In genomic region chr9:133029994-133030316, GRCh38 we compare ENCODE assay signal across 8 cellular contexts. TPM values are rescaled to one million over a fixed set of nuclear protein-coding genes. Genes with fewer than 3 reads are reported as not detected.
A peak's percentile ranks its signal among the peaks of the same experiment; 100 is the strongest.
DNase-seq lines count a peak whose midpoint lies in the region; ATAC-seq, FAIRE-seq and TF ChIP-seq lines count a peak whose summit lies in the region.

No MANE protein-coding gene starts in this region.

- peaks cover 31% of the 10 kb centered on the region for H4K20me1 ChIP-seq in astrocyte (ENCODE audit: insufficient read depth, low read length)

- peaks cover 53% of the 10 kb centered on the region for H3K79me2 ChIP-seq in astrocyte (ENCODE audit: insufficient read depth, low read length)

- WGBS in right lobe of liver (ENCODE audit: insufficient coverage, low coverage, low lambda C conversion rate, missing lambda C conversion rate): 0% methylated on average over 3 of the region's 28 CpGs
- WGBS in urinary bladder: under 1% methylated on average over 28 of the region's 28 CpGs

- H3K4me3 ChIP-seq in CD8-positive, alpha-beta memory T cell (ENCODE audit: low read length): peak overlapping the region; percentile 72
- H3K4me3 ChIP-seq in astrocyte (ENCODE audit: insufficient read depth, low read depth, low read length) (peak overlapping the region; percentile 87), right lobe of liver (peak overlapping the region; percentile 83 to 97 (median 97)), urinary bladder (ENCODE audit: low read depth, low read length) (peak overlapping the region; percentile 81)

- POLR2A ChIA-PET in CD8-positive, alpha-beta memory T cell (lab: Charles Lee): interaction anchor here (0.6 to 2.0 kb wide), 10 partner anchors 11 to 796 kb away, joined by 3 to 20 read pairs (median 6); partner anchors contain the start of genes DDX31 and TSC1

- H3K27ac Mint-ChIP-seq in CD8-positive, alpha-beta memory T cell: peak overlapping the region; percentile 95 to 100 (median 97)
- peak overlapping the region; percentile 99 for H3K27ac Mint-ChIP-seq in astrocyte (ENCODE audit: unreplicated experiment)

- TF ChIP-seq CTCF in astrocyte (IDR thresholded peaks at IDR 0.05; ENCODE audit: insufficient read depth, low read depth, low read length): no peak
- no peak for TF ChIP-seq CTCF in right lobe of liver (IDR thresholded peaks at IDR 0.05)

- H3K36me3 ChIP-seq in CD8-positive, alpha-beta memory T cell (ENCODE audit: insufficient read depth, low read length): no peaks in the 10 kb centered on the region
- no peaks in the 10 kb centered on the region for H3K36me3 ChIP-seq in astrocyte (ENCODE audit: insufficient read depth, low read length)
- H3K36me3 ChIP-seq in right lobe of liver: no peaks in the 10 kb centered on the region
- H3K36me3 ChIP-seq in urinary bladder (ENCODE audit: insufficient read depth): no peaks in the 10 kb centered on the region

- peaks cover 26% of the 10 kb centered on the region for H3K4me1 ChIP-seq in CD8-positive, alpha-beta memory T cell (ENCODE audit: insufficient read depth, low read length)
- H3K4me1 ChIP-seq in astrocyte (ENCODE audit: insufficient read depth, low read length) (peaks cover 6% of the 10 kb centered on the region), right lobe of liver (peaks cover 0 to 13% (median 5%) of the 10 kb centered on the region in 4 donors), urinary bladder (ENCODE audit: insufficient read depth) (peaks cover 4% of the 10 kb centered on the region)

- H3K4me2 ChIP-seq in astrocyte (ENCODE audit: low read length): peak overlapping the region; percentile 84

- no peaks in the 10 kb centered on the region for H3K27me3 ChIP-seq in CD8-positive, alpha-beta memory T cell (ENCODE audit: insufficient read depth, low read length, poor library complexity, severe bottlenecking)
- no peaks in the 10 kb centered on the region for H3K27me3 ChIP-seq in astrocyte (ENCODE audit: insufficient read depth, low read length)
- H3K27me3 ChIP-seq in right lobe of liver: no peaks in the 10 kb centered on the region

- DNase-seq in CD8-positive, alpha-beta memory T cell: no peak
- no peak for DNase-seq in astrocyte (ENCODE audit: low read depth)
- peak in 1 of 3 donors; percentile 65 for DNase-seq in right lobe of liver
- DNase-seq in NCI-H1930 (lab: John Stamatoyannopoulos, UW): no peak
- no peak for DNase-seq in foreskin melanocyte
- no peak for DNase-seq in NCI-H128 (lab: John Stamatoyannopoulos, UW; ENCODE audit: unreplicated experiment)

- peak overlapping the region; percentile 87 for H3K27ac ChIP-seq in CD8-positive, alpha-beta memory T cell (ENCODE audit: low read depth, low read length)
- peak overlapping the region; percentile 73 for H3K27ac ChIP-seq in astrocyte (ENCODE audit: low read depth, low read length)
- peak overlapping the region; percentile 47 to 89 (median 70) for H3K27ac ChIP-seq in right lobe of liver
- H3K27ac ChIP-seq in urinary bladder (ENCODE audit: low read depth): peak overlapping the region; percentile 91

- H3K36me3 Mint-ChIP-seq in CD8-positive, alpha-beta memory T cell: peaks cover 0 to 17% (median 3%) of the 10 kb centered on the region in 3 donors
- H3K36me3 Mint-ChIP-seq in astrocyte (ENCODE audit: low read depth, unreplicated experiment): peaks cover 9% of the 10 kb centered on the region

- H3K9me3 ChIP-seq in CD8-positive, alpha-beta memory T cell (ENCODE audit: low read length): no peaks in the 10 kb centered on the region
- H3K9me3 ChIP-seq in astrocyte (ENCODE audit: insufficient read depth, low read depth, low read length) (no peaks in the 10 kb centered on the region), right lobe of liver (no peaks in the 10 kb centered on the region)

- H3K27me3 Mint-ChIP-seq in CD8-positive, alpha-beta memory T cell: peaks cover 0 to 1% of the 10 kb centered on the region in 2 donors
- peaks cover 10% of the 10 kb centered on the region for H3K27me3 Mint-ChIP-seq in astrocyte (ENCODE audit: low read depth, unreplicated experiment)

- CTCF ChIA-PET in CD8-positive, alpha-beta memory T cell (lab: Charles Lee): interaction anchor here (1.0 to 4.4 kb wide), 8 partner anchors 7 to 457 kb away, joined by 3 to 33 read pairs (median 7); no protein-coding TSS in a partner anchor

- intact Hi-C loops in right lobe of liver (cut with DNase I): no loop called here

- H3K9me3 Mint-ChIP-seq in CD8-positive, alpha-beta memory T cell: no peaks in the 10 kb centered on the region
- H3K9me3 Mint-ChIP-seq in astrocyte (ENCODE audit: unreplicated experiment): peaks cover 2% of the 10 kb centered on the region

- H3K9ac ChIP-seq in astrocyte (ENCODE audit: low read length): peak overlapping the region; percentile 92

- ATAC-seq in HG03064 (IDR thresholded peaks at IDR 0.05; ENCODE audit: low read depth, unreplicated experiment) (peak; percentile 1), right lobe of liver (peak in 2 of 4 donors; percentile 1 to 3)

- peak overlapping the region; percentile 94 to 99 (median 96) for H3K4me3 Mint-ChIP-seq in CD8-positive, alpha-beta memory T cell
- peak overlapping the region; percentile 97 for H3K4me3 Mint-ChIP-seq in astrocyte (ENCODE audit: unreplicated experiment)

- H3K4me1 Mint-ChIP-seq in CD8-positive, alpha-beta memory T cell: peaks cover 47 to 70% (median 55%) of the 10 kb centered on the region in 3 donors
- peaks cover 12% of the 10 kb centered on the region for H3K4me1 Mint-ChIP-seq in astrocyte (ENCODE audit: low read depth, unreplicated experiment)

- peak overlapping the region; percentile 91 for H2AFZ ChIP-seq in astrocyte (ENCODE audit: low read depth, low read length)

- FAIRE-seq in astrocyte (lab: Jason Lieb, UNC): no peak

- no peak for TF ChIP-seq POLR2A in right lobe of liver (IDR thresholded peaks at IDR 0.05)

RNA-seq across cellular contexts. Expression of gene GTF3C5, which starts 0.8 kb away (rescaled TPM):
- total RNA-seq in CD8-positive, alpha-beta memory T cell: 10 to 100 TPM; 87.8 to 91.8 TPM
- polyA plus RNA-seq in CD8-positive, alpha-beta memory T cell: 38.5 TPM
- 46.4 and 49.9 TPM in 2 replicates for total RNA-seq in astrocyte
- 10 to 100 TPM; 18.4 to 30.5 (median 19.8) TPM for total RNA-seq in right lobe of liver
- 23.2 TPM for total RNA-seq in urinary bladder
- polyA plus RNA-seq in urinary bladder: 50.3 TPM

RNA-seq across cellular contexts. Expression of gene CEL, which starts 31.8 kb away (rescaled TPM):
- total RNA-seq in CD8-positive, alpha-beta memory T cell: 1 to 10 TPM; 1.1 to 1.2 TPM
- polyA plus RNA-seq in CD8-positive, alpha-beta memory T cell: not detected
- total RNA-seq in astrocyte (2.3 and 3.4 TPM in 2 replicates), right lobe of liver (under 1 TPM in 4 of 6 experiments, not detected in 2; 0.19 to 0.35 (median 0.26) TPM), urinary bladder (0.95 TPM)
- 1.4 TPM for polyA plus RNA-seq in urinary bladder

RNA-seq across cellular contexts. Expression of gene GFI1B, which starts 51.5 kb away (rescaled TPM):
- total RNA-seq in CD8-positive, alpha-beta memory T cell: not detected
- polyA plus RNA-seq in CD8-positive, alpha-beta memory T cell: not detected
- not detected in 2 replicates for total RNA-seq in astrocyte
- under 1 TPM in 3 of 6 experiments, not detected in 3; 0.24 to 0.64 (median 0.39) TPM for total RNA-seq in right lobe of liver
- total RNA-seq in urinary bladder: 0.26 TPM
- 0.04 TPM for polyA plus RNA-seq in urinary bladder
